In genomic region chr9:129506041-129506440, GRCh38 we compare ENCODE assay signal across 22 cellular contexts.
A peak's percentile ranks its signal among the peaks of the same experiment; 100 is the strongest.
DNase-seq lines count a peak whose midpoint lies in the region; ATAC-seq, FAIRE-seq and TF ChIP-seq lines count a peak whose summit lies in the region.
"Had no signal": no experiment of that assay in that cellular context is flagged by ENCODE, and none has a peak within 500 bp of the region (broad histone marks: within the 10 kb centered on the region; RNA-seq: fewer than 3 reads in every experiment).

No MANE protein-coding gene starts in this region.

- POLR2A ChIA-PET in A549 (lab: Yijun Ruan, JAX) (interaction anchor here (1.2 to 1.8 kb wide), 2 partner anchors 9 to 10 kb away, joined by 3 to 9 read pairs; no protein-coding TSS in a partner anchor), HCT116 (lab: Charles Lee) (interaction anchor here (0.8 to 3.0 kb wide), 5 partner anchors 10 to 328 kb away, joined by 3 to 20 read pairs (median 4); partner anchors contain the start of gene IER5L), endothelial cell of umbilical vein (lab: Charles Lee) (no interaction called here)

- H3K4me1 ChIP-seq in A549 (peaks cover 40% of the 10 kb centered on the region), HCT116 (ENCODE audit: control insufficient read depth in 1 of 2, insufficient read depth in 2 of 2, low read length in 2 of 2) (peaks cover 58 to 83% of the 10 kb centered on the region in 2 experiments), endothelial cell of umbilical vein (ENCODE audit: control insufficient read depth, extremely low read depth, insufficient read depth, low read length) (peaks cover 9% of the 10 kb centered on the region), smooth muscle cell (ENCODE audit: low read depth) (peaks cover 6% of the 10 kb centered on the region), breast epithelium (no peaks in the 10 kb centered on the region)

- peaks cover 6% of the 10 kb centered on the region for H3K36me3 Mint-ChIP-seq in endothelial cell (ENCODE audit: low read depth, unreplicated experiment)

- H3K4me3 ChIP-seq in A549 (no peak overlapping the region), HCT116 (replicated peaks in 1 of 2; ENCODE audit: low read depth in 1 of 2, low read length in 2 of 2) (no peak overlapping the region), endothelial cell of umbilical vein (replicated peaks in 1 of 3; ENCODE audit: insufficient read depth in 1 of 3, low read depth in 1 of 3, low read length in 3 of 3) (no peak overlapping the region), smooth muscle cell (no peak overlapping the region), breast epithelium (no peak overlapping the region)
- H3K4me3 ChIP-seq: SJCRH30 had no signal

- H3K27ac ChIP-seq in A549 (peak overlapping the region; percentile 67 to 79; a peak in 3 of 6 replicates), HCT116 (ENCODE audit: low read depth, low read length) (peak overlapping the region; percentile 100), endothelial cell of umbilical vein (ENCODE audit: insufficient read depth, low read depth, low read length) (no peak overlapping the region), smooth muscle cell (ENCODE audit: low read depth) (peak overlapping the region; percentile 58), breast epithelium (no peak overlapping the region)
- H3K27ac ChIP-seq: C4-2B, SJCRH30 had no signal

- DNase-seq in A549 (ENCODE audit: low read depth in 1 of 2, low spot score in 1 of 2), result no peak
- no peak for DNase-seq in HCT116 (ENCODE audit: low read depth, low spot score)
- DNase-seq in endothelial cell of umbilical vein (ENCODE audit: low read depth, low spot score), result no peak
- DNase-seq in smooth muscle cell (lab: John Stamatoyannopoulos, UW; ENCODE audit: unreplicated experiment), result no peak
- DNase-seq in breast epithelium (ENCODE audit: low spot score in 2 of 2), result no peak
- DNase-seq in G401 (ENCODE audit: low spot score), result no peak
- DNase-seq in endothelial cell (ENCODE audit: low spot score), result no peak
- DNase-seq: AML-193; CD8-positive, alpha-beta memory T cell; DND-41; HFFc6; KBM-7; NCI-H1105 treated with DMSO at 0.1 percent for 48 hours; NCI-H146; NCI-H1930; NCI-H446; NCI-H524 treated with DMSO at 0.1 percent for 48 hours; NCI-H774; SJCRH30 had no signal

- FAIRE-seq in A549 (lab: Jason Lieb, UNC) (no peak), endothelial cell of umbilical vein (lab: Jason Lieb, UNC) (no peak)
- FAIRE-seq: A204.1, HTR-8/SVneo had no signal

- BruUV-seq in HCT116 (replicated peaks; lab: Mats Ljungman, UMichigan) (no TSS peak), endothelial cell of umbilical vein (replicated peaks; lab: Mats Ljungman, UMichigan) (TSS peak; percentile 2)

- H3K9ac ChIP-seq in HCT116 (ENCODE audit: low read length) (no peak overlapping the region), endothelial cell of umbilical vein (replicated peaks; ENCODE audit: extremely low read depth, insufficient read depth, low read length) (no peak overlapping the region), smooth muscle cell (ENCODE audit: low read depth) (no peak overlapping the region)

- in situ Hi-C loops in G401 (cut with HindIII; ENCODE audit: low sequenced_read_pairs), result no loop called here

- ATAC-seq in A549 (no peak), HCT116 (no peak)

- H3K9me3 ChIP-seq in A549 (peaks cover 19% of the 10 kb centered on the region), HCT116 (ENCODE audit: control insufficient read depth in 1 of 2, insufficient read depth in 1 of 2, low read depth in 1 of 2, low read length in 2 of 2) (peaks cover 0 to 19% of the 10 kb centered on the region in 2 experiments; a peak in 1 of 4 replicates), endothelial cell of umbilical vein (replicated peaks; ENCODE audit: control insufficient read depth, insufficient read depth, low read length) (no peaks in the 10 kb centered on the region), smooth muscle cell (replicated peaks; ENCODE audit: low read depth) (no peaks in the 10 kb centered on the region), breast epithelium (no peaks in the 10 kb centered on the region)
- H3K9me3 ChIP-seq: SJCRH30 had no signal

- WGBS in A549 (ENCODE audit: missing lambda C conversion rate), result 93% methylated on average over 13 of the region's 13 CpGs
- 93% methylated on average over 13 of the region's 13 CpGs for WGBS in smooth muscle cell (ENCODE audit: low lambda C conversion rate)

- no peaks in the 10 kb centered on the region for H3K9me2 ChIP-seq in HCT116 (ENCODE audit: insufficient read depth)

- H3K27me3 ChIP-seq in HCT116 (ENCODE audit: insufficient read depth, low read length), result no peaks in the 10 kb centered on the region
- H3K27me3 ChIP-seq in endothelial cell of umbilical vein (ENCODE audit: control insufficient read depth in 2 of 2, insufficient read depth in 2 of 2, low read length in 2 of 2), result no peaks in the 10 kb centered on the region
- H3K27me3 ChIP-seq in smooth muscle cell (ENCODE audit: low read depth), result no peaks in the 10 kb centered on the region
- no peaks in the 10 kb centered on the region for H3K27me3 ChIP-seq in breast epithelium
- H3K27me3 ChIP-seq: SJCRH30 had no signal

- peaks cover 9% of the 10 kb centered on the region for H3K27me3 Mint-ChIP-seq in endothelial cell (ENCODE audit: unreplicated experiment)
- H3K27me3 Mint-ChIP-seq: CD8-positive, alpha-beta memory T cell had no signal

- no peaks in the 10 kb centered on the region for H3K79me2 ChIP-seq in HCT116 (ENCODE audit: insufficient read depth, low read length)
- H3K79me2 ChIP-seq in endothelial cell of umbilical vein (ENCODE audit: control insufficient read depth, insufficient read depth, low read length), result no peaks in the 10 kb centered on the region
- no peaks in the 10 kb centered on the region for H3K79me2 ChIP-seq in smooth muscle cell (ENCODE audit: low read depth)

- RAD21 ChIA-PET in HCT116 (lab: Charles Lee; ENCODE audit: low non-redundant PET in 1 of 2, low total read pairs in 2 of 2, uncharacterized antibody in 2 of 2, unreplicated experiment in 2 of 2), result no interaction called here

- intact Hi-C loops in HCT116 (cut with micrococcal nuclease) (no loop called here), endothelial cell of umbilical vein (cut with micrococcal nuclease) (no loop called here), breast epithelium (cut with DNase I; ENCODE audit: low total_unique reads) (no loop called here)

- H3K4me1 Mint-ChIP-seq in endothelial cell (ENCODE audit: unreplicated experiment), result peaks cover 4% of the 10 kb centered on the region

- H3K36me3 ChIP-seq in HCT116 (ENCODE audit: control insufficient read depth in 1 of 2, insufficient read depth in 2 of 2, low read length in 2 of 2) (peaks cover 0 to 4% of the 10 kb centered on the region in 2 experiments; a peak in 1 of 4 replicates), endothelial cell of umbilical vein (ENCODE audit: control insufficient read depth in 2 of 2, extremely low read depth in 1 of 2, insufficient read depth in 2 of 2, low read length in 2 of 2) (peaks cover 0 to 2% of the 10 kb centered on the region in 2 experiments), smooth muscle cell (ENCODE audit: low read depth) (no peaks in the 10 kb centered on the region), breast epithelium (no peaks in the 10 kb centered on the region)
- H3K36me3 ChIP-seq: SJCRH30 had no signal

- TF ChIP-seq RAD21 in A549 (conservative IDR thresholded peaks at IDR 0.05 in 1 of 2, IDR thresholded peaks at IDR 0.05 in 1 of 2), result no peak
- TF ChIP-seq RAD21 in HCT116 (IDR thresholded peaks at IDR 0.05; ENCODE audit: low read depth), result no peak

- CTCF ChIA-PET in A549 (lab: Yijun Ruan, JAX) (no interaction called here), HCT116 (lab: Charles Lee) (no interaction called here), endothelial cell of umbilical vein (lab: Charles Lee) (interaction anchor here (1.4 to 1.5 kb wide), 2 partner anchors 9 kb away, joined by 4 to 7 read pairs; no protein-coding TSS in a partner anchor)

- TF ChIP-seq CTCF in A549 (IDR thresholded peaks at IDR 0.05) (no peak), HCT116 (IDR thresholded peaks at IDR 0.05 in 2 of 3, conservative IDR thresholded peaks at IDR 0.05 in 1 of 3; ENCODE audit: borderline replicate concordance in 1 of 3, insufficient read depth in 1 of 3, low read depth in 2 of 3, low read length in 2 of 3) (no peak), endothelial cell of umbilical vein (IDR thresholded peaks at IDR 0.05; ENCODE audit: extremely low read depth in 1 of 2, insufficient read depth in 1 of 2, low read depth in 1 of 2, low read length in 2 of 2) (no peak), smooth muscle cell (IDR thresholded peaks at IDR 0.05; ENCODE audit: borderline replicate concordance, insufficient read depth, poor library complexity, severe bottlenecking) (no peak), breast epithelium (IDR thresholded peaks at IDR 0.05) (no peak), endothelial cell (IDR thresholded peaks at IDR 0.05; ENCODE audit: unreplicated experiment) (no peak)

- H3F3A ChIP-seq in smooth muscle cell (ENCODE audit: low read depth), result peaks cover 25% of the 10 kb centered on the region

- dilution Hi-C loops in endothelial cell of umbilical vein (cut with MboI; ENCODE audit: extremely low pct_ligation_motif_present, low sequenced_read_pairs), result no loop called here

- peaks cover 5% of the 10 kb centered on the region for H3K9me3 Mint-ChIP-seq in endothelial cell (ENCODE audit: unreplicated experiment)
- H3K9me3 Mint-ChIP-seq: CD8-positive, alpha-beta memory T cell had no signal

- no peak for TF ChIP-seq EP300 in A549 (IDR thresholded peaks at IDR 0.05)

- no peak overlapping the region for H3K27ac Mint-ChIP-seq in endothelial cell (ENCODE audit: unreplicated experiment)

- H3K4me2 ChIP-seq in A549 (no peak overlapping the region), HCT116 (ENCODE audit: low read length) (peak overlapping the region; percentile 71), endothelial cell of umbilical vein (ENCODE audit: insufficient read depth, low read length) (no peak overlapping the region), smooth muscle cell (no peak overlapping the region)

- no peaks in the 10 kb centered on the region for H3K9me1 ChIP-seq in endothelial cell of umbilical vein (replicated peaks; ENCODE audit: control insufficient read depth, extremely low read depth, insufficient read depth, low read length)

- TF ChIP-seq POLR2A in A549 (IDR thresholded peaks at IDR 0.05; ENCODE audit: low read length) (no peak), HCT116 (IDR thresholded peaks at IDR 0.05; ENCODE audit: borderline replicate concordance, extremely low read depth, insufficient read depth, insufficient read length) (no peak), endothelial cell of umbilical vein (IDR thresholded peaks at IDR 0.05; ENCODE audit: low read depth, low read length) (no peak), breast epithelium (IDR thresholded peaks at IDR 0.05) (no peak)

- H4K20me1 ChIP-seq in HCT116 (ENCODE audit: insufficient read depth) (no peaks in the 10 kb centered on the region), endothelial cell of umbilical vein (replicated peaks; ENCODE audit: control insufficient read depth, extremely low read depth, insufficient read depth, low read length) (no peaks in the 10 kb centered on the region), smooth muscle cell (ENCODE audit: low read depth) (no peaks in the 10 kb centered on the region)

- no peak overlapping the region for H3K4me3 Mint-ChIP-seq in endothelial cell (ENCODE audit: unreplicated experiment)
- H3K4me3 Mint-ChIP-seq: CD8-positive, alpha-beta memory T cell; HFFc6 had no signal

- H2AFZ ChIP-seq in HCT116 (ENCODE audit: low read depth, low read length, poor library complexity, severe bottlenecking) (no peak overlapping the region), endothelial cell of umbilical vein (ENCODE audit: low read depth, low read length) (no peak overlapping the region), smooth muscle cell (ENCODE audit: low read depth) (no peak overlapping the region)

Comparison
In these comparisons a context has a peak if more than half of its experiments do, and no peak if none do; other contexts are left out.
1. H3K27ac ChIP-seq: peak in A549 (2 of 2), HCT116 (single experiment) and smooth muscle cell (single experiment); none in endothelial cell of umbilical vein (single experiment) and breast epithelium (0 of 2).